In genomic region chr3:67349551-67350174, GRCh38 we compare ENCODE assay signal across 9 cellular contexts.
DNase-seq lines count a peak whose midpoint lies in the region; ATAC-seq and TF ChIP-seq lines count a peak whose summit lies in the region.
"Had no signal": no experiment of that assay in that cellular context is flagged by ENCODE, and none has a peak within 500 bp of the region (broad histone marks: within the 10 kb centered on the region; RNA-seq: fewer than 3 reads in every experiment).

No MANE protein-coding gene starts in this region.

- peaks cover 10% of the 10 kb centered on the region for H3K4me1 Mint-ChIP-seq in activated T-helper 2 cell treated with anti-CD3 and anti-CD28 coated beads, Interferon-gamma antibody, Interleukin-2, Interleukin-4, amounts not matched to agents 10 μg/mL and 5 μg/mL and 100 μg/mL, durations not matched to agents 14 hours and 24 hours and 36 hours (ENCODE audit: low read depth)
- peaks cover 10% of the 10 kb centered on the region for H3K4me1 Mint-ChIP-seq in stimulated activated effector memory CD8-positive, alpha-beta T cell treated with anti-CD3 and anti-CD28 coated beads, Interleukin-12 subunit alpha, Interleukin-12 subunit beta, amount 100 ng/mL, for 72 hours

- H3K36me3 Mint-ChIP-seq in activated T-helper 2 cell treated with anti-CD3 and anti-CD28 coated beads, Interferon-gamma antibody, Interleukin-2, Interleukin-4, amounts not matched to agents 10 μg/mL and 5 μg/mL and 100 μg/mL, durations not matched to agents 14 hours and 24 hours and 36 hours (ENCODE audit: low read depth), result peaks cover 4% of the 10 kb centered on the region
- peaks cover 5% of the 10 kb centered on the region for H3K36me3 Mint-ChIP-seq in stimulated activated effector memory CD8-positive, alpha-beta T cell treated with anti-CD3 and anti-CD28 coated beads, Interleukin-12 subunit alpha, Interleukin-12 subunit beta, amount 100 ng/mL, for 72 hours

- H3K27ac Mint-ChIP-seq in activated T-helper 2 cell treated with anti-CD3 and anti-CD28 coated beads, Interferon-gamma antibody, Interleukin-2, Interleukin-4, amounts not matched to agents 10 μg/mL and 5 μg/mL and 100 μg/mL, durations not matched to agents 14 hours and 24 hours and 36 hours, result peak overlapping the region; percentile 29
- H3K27ac Mint-ChIP-seq in stimulated activated effector memory CD8-positive, alpha-beta T cell treated with anti-CD3 and anti-CD28 coated beads, Interleukin-12 subunit alpha, Interleukin-12 subunit beta, amount 100 ng/mL, for 72 hours, result no peak overlapping the region

- H3K27me3 Mint-ChIP-seq in activated T-helper 2 cell treated with anti-CD3 and anti-CD28 coated beads, Interferon-gamma antibody, Interleukin-2, Interleukin-4, amounts not matched to agents 10 μg/mL and 5 μg/mL and 100 μg/mL, durations not matched to agents 14 hours and 24 hours and 36 hours (ENCODE audit: low read depth), result peaks cover 9% of the 10 kb centered on the region

- CTCF ChIA-PET in RWPE1 (lab: Yijun Ruan, JAX), result no interaction called here

- intact Hi-C loops in activated T-helper 2 cell treated with anti-CD3 and anti-CD28 coated beads, Interferon-gamma antibody, Interleukin-2, Interleukin-4, amounts not matched to agents 10 μg/mL and 5 μg/mL and 100 μg/mL, durations not matched to agents 14 hours and 24 hours and 36 hours (cut with micrococcal nuclease), result loop anchor here (1.0 to 5.0 kb wide), 5 partner anchors 12 to 352 kb away; partner anchors contain the start of genes KBTBD8 and SUCLG2

- DNase-seq in activated T-cell treated with anti-CD3 and anti-CD28 coated beads for 24 hours (ENCODE audit: low read depth) (peak; percentile 44), RWPE1 (ENCODE audit: low spot score) (no peak), NCI-H2227 treated with DMSO at 0.1 percent for 48 hours (lab: John Stamatoyannopoulos, UW) (no peak)
- DNase-seq in activated T-cell treated with anti-CD3 and anti-CD28 coated beads, Interleukin-2, amount 50 U/mL, for 1 hour, result no peak
- no peak for DNase-seq in activated T-helper 2 cell treated with anti-CD3 and anti-CD28 coated beads, Interferon-gamma antibody, Interleukin-2, Interleukin-4, amounts not matched to agents 10 μg/mL and 5 μg/mL and 100 μg/mL, durations not matched to agents 14 hours and 24 hours and 36 hours (ENCODE audit: low spot score)
- DNase-seq in stimulated activated effector memory CD8-positive, alpha-beta T cell treated with anti-CD3 and anti-CD28 coated beads, Interleukin-12 subunit alpha, Interleukin-12 subunit beta, amount 100 ng/mL, for 72 hours (ENCODE audit: low spot score in 2 of 2), result no peak
- DNase-seq: AML-193 had no signal

- no peak for TF ChIP-seq CTCF in RWPE1 (conservative IDR thresholded peaks at IDR 0.05; ENCODE audit: low read depth)

- ATAC-seq in HG03045 (IDR thresholded peaks at IDR 0.05; ENCODE audit: unreplicated experiment) (peak; percentile 90), GM19455 (IDR thresholded peaks at IDR 0.05; ENCODE audit: unreplicated experiment) (no peak)
- peak; percentile 98 for ATAC-seq in stimulated activated effector memory CD8-positive, alpha-beta T cell treated with anti-CD3 and anti-CD28 coated beads, Interleukin-12 subunit alpha, Interleukin-12 subunit beta, amount 100 ng/mL, for 72 hours

- POLR2A ChIA-PET in RWPE1 (lab: Yijun Ruan, JAX; ENCODE audit: low non-redundant PET), result no interaction called here

- peaks cover 12% of the 10 kb centered on the region for H3K9me3 Mint-ChIP-seq in activated T-helper 2 cell treated with anti-CD3 and anti-CD28 coated beads, Interferon-gamma antibody, Interleukin-2, Interleukin-4, amounts not matched to agents 10 μg/mL and 5 μg/mL and 100 μg/mL, durations not matched to agents 14 hours and 24 hours and 36 hours
- peaks cover 3% of the 10 kb centered on the region for H3K9me3 Mint-ChIP-seq in stimulated activated effector memory CD8-positive, alpha-beta T cell treated with anti-CD3 and anti-CD28 coated beads, Interleukin-12 subunit alpha, Interleukin-12 subunit beta, amount 100 ng/mL, for 72 hours

- H3K27ac ChIP-seq in RWPE1, result no peak overlapping the region

- H3K4me3 Mint-ChIP-seq in activated T-helper 2 cell treated with anti-CD3 and anti-CD28 coated beads, Interferon-gamma antibody, Interleukin-2, Interleukin-4, amounts not matched to agents 10 μg/mL and 5 μg/mL and 100 μg/mL, durations not matched to agents 14 hours and 24 hours and 36 hours (ENCODE audit: low read depth), result no peak overlapping the region
- no peak overlapping the region for H3K4me3 Mint-ChIP-seq in stimulated activated effector memory CD8-positive, alpha-beta T cell treated with anti-CD3 and anti-CD28 coated beads, Interleukin-12 subunit alpha, Interleukin-12 subunit beta, amount 100 ng/mL, for 72 hours
